ENCODE assay signal across 1 cellular context in the genomic region with DNA sequence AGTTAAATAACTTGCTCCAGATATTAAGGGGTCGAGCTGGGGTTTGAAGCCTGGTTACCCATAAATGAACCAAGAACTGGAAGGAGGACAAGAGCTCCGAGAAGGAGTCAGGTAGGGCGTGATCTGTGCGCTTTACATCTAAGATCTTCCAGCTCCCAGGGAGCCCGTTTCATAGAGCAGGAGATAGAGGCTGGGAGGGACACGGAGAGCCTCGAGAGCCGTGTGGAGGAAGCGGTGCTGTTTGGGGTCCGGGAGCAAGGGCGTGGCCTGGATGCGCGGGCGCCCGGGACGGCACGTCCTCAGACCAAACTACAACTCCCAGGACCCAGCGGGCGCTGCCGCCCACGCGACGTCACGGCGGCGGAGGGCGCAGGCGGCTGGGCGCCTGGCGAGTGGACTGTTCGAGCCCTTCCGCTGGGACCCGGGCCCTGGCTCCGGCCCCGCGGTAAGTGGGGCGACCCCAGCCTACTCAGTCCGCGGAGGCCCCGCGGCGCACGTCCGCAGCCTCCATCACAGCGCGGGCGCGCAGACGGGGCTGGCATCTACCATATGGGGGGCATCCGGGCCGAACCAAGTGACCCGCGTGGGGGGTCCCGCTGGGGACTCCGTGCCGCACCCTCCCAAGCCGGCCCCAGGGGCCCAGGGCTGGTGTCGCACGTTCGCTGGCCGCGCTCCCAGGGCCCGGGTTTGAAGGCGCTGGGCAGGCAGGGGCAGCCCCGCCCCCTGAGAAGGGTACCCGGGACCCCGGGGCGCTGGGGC.
TF ChIP-seq lines count a peak whose summit lies in the region.

A gene (plus strand): TSS at position 352 of the 759 bp plus-strand sequence. CDS start 838 bp downstream, outside the sequence.

TF ChIP-seq in neural cell, 6 proteins besides CTCF, POLR2A, EP300 and RAD21 (continued from another document):
- TF ChIP-seq, protein P1, sequence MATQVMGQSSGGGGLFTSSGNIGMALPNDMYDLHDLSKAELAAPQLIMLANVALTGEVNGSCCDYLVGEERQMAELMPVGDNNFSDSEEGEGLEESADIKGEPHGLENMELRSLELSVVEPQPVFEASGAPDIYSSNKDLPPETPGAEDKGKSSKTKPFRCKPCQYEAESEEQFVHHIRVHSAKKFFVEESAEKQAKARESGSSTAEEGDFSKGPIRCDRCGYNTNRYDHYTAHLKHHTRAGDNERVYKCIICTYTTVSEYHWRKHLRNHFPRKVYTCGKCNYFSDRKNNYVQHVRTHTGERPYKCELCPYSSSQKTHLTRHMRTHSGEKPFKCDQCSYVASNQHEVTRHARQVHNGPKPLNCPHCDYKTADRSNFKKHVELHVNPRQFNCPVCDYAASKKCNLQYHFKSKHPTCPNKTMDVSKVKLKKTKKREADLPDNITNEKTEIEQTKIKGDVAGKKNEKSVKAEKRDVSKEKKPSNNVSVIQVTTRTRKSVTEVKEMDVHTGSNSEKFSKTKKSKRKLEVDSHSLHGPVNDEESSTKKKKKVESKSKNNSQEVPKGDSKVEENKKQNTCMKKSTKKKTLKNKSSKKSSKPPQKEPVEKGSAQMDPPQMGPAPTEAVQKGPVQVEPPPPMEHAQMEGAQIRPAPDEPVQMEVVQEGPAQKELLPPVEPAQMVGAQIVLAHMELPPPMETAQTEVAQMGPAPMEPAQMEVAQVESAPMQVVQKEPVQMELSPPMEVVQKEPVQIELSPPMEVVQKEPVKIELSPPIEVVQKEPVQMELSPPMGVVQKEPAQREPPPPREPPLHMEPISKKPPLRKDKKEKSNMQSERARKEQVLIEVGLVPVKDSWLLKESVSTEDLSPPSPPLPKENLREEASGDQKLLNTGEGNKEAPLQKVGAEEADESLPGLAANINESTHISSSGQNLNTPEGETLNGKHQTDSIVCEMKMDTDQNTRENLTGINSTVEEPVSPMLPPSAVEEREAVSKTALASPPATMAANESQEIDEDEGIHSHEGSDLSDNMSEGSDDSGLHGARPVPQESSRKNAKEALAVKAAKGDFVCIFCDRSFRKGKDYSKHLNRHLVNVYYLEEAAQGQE (IDR thresholded peaks at IDR 0.05; ENCODE audit: borderline replicate concordance) = no peak
- no peak for TF ChIP-seq SMC3 (conservative IDR thresholded peaks at IDR 0.05; ENCODE audit: poor library complexity)
